8 cellular contexts compared by ENCODE assay signal in the genomic region with DNA sequence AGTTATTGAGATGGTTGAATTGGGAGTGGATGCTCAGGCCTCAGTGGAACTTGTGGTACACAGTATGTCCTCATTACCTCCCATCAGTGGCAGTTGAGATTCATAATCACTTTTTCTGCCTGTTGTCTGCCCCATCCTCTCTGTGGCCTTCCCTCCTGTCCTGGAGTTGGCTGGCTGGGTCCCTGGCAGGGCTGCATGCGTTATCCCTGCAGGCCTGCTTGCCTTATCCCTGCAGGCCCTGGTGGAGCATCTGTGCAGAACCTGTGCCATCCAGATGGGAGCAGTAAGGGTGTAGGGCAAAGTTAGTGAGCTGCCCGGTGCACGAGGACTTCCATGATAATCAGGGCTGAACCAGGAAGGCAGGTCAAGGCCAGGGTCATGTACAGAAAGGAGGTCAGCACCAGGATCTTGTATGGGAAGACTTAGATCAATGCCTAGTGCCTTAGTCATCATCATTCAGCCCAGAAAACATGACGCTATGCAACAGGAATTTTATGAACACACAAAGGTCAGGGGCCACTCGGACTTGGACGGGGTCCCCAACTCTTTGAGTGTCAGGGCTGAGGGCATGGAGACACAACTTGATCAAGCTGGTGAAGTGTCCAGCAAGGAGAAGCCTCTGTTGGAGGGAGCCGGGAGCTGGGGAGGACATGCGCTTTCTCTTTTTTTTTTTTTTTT. TPM values are rescaled to one million over a fixed set of nuclear protein-coding genes. Genes with fewer than 3 reads are reported as not detected.
DNase-seq lines count a peak whose midpoint lies in the region; ATAC-seq and TF ChIP-seq lines count a peak whose summit lies in the region.

No MANE protein-coding gene starts in this region.

- TF ChIP-seq POLR2A in gastroesophageal sphincter (IDR thresholded peaks at IDR 0.05) = no peak

- TF ChIP-seq EP300 in gastroesophageal sphincter (IDR thresholded peaks at IDR 0.05) = no peak

- H3K36me3 ChIP-seq in gastroesophageal sphincter (no peaks in the 10 kb centered on the region), skeletal muscle tissue (ENCODE audit: control insufficient read depth in 3 of 3, insufficient read depth in 3 of 3, low read length in 3 of 3) (peaks cover 0 to 4% (median 2%) of the 10 kb centered on the region in 3 donors)

- TF ChIP-seq CTCF in gastroesophageal sphincter (IDR thresholded peaks at IDR 0.05) (no peak), GM10266 (IDR thresholded peaks at IDR 0.05; ENCODE audit: control insufficient read depth, insufficient read depth, low read depth, missing control alignments) (no peak)

- no peaks in the 10 kb centered on the region for H3K9me3 ChIP-seq in gastroesophageal sphincter
- H3K9me3 ChIP-seq in skeletal muscle tissue (ENCODE audit: control insufficient read depth in 3 of 3, low read length in 3 of 3) = no peaks in the 10 kb centered on the region

- H3K9ac ChIP-seq in skeletal muscle tissue (ENCODE audit: low read depth in 1 of 3, low read length in 3 of 3) = peak overlapping the region in 1 of 3 donors; percentile 50

- no peaks in the 10 kb centered on the region for H3K27me3 ChIP-seq in gastroesophageal sphincter
- no peaks in the 10 kb centered on the region for H3K27me3 ChIP-seq in skeletal muscle tissue (ENCODE audit: control insufficient read depth in 3 of 3, insufficient read depth in 3 of 3, low read length in 3 of 3)

- ATAC-seq in gastroesophageal sphincter = peak; percentile 74
- no peak for ATAC-seq in HG02678 (IDR thresholded peaks at IDR 0.05; ENCODE audit: unreplicated experiment)

- WGBS in gastroesophageal sphincter (ENCODE audit: low coverage in 1 of 2), 2 donors = 35 to 41% methylated on average over 4 to 6 of the region's 8 CpGs

- H3K27ac ChIP-seq in gastroesophageal sphincter (peak overlapping the region; percentile 41 to 81 (median 80)), skeletal muscle tissue (ENCODE audit: low read depth, low read length) (peak overlapping the region; percentile 69)

- peaks cover 4 to 85% (median 38%) of the 10 kb centered on the region in 3 donors for H3K4me1 ChIP-seq in gastroesophageal sphincter
- H3K4me1 ChIP-seq in skeletal muscle tissue (ENCODE audit: control insufficient read depth in 3 of 3, insufficient read depth in 3 of 3, low read length in 3 of 3) = peaks cover 35 to 57% (median 41%) of the 10 kb centered on the region in 3 donors

- H3K4me3 ChIP-seq in gastroesophageal sphincter = no peak overlapping the region
- H3K4me3 ChIP-seq in skeletal muscle tissue (ENCODE audit: low read length in 3 of 3) = peak overlapping the region in 1 of 3 donors; percentile 45

- DNase-seq in GM04503 (ENCODE audit: low read depth) (peak; percentile 84), SW 1271 (lab: John Stamatoyannopoulos, UW) (peak; percentile 75 to 88), GM10266 (ENCODE audit: extremely low spot score) (no peak), superior temporal gyrus (ENCODE audit: extremely low spot score) (no peak), NCI-H128 (lab: John Stamatoyannopoulos, UW; ENCODE audit: unreplicated experiment) (no peak)

RNA-seq across cellular contexts. Expression of a gene that starts 47.2 kb away (rescaled TPM):
- total RNA-seq in gastroesophageal sphincter = 100 to 1,000 TPM in 1 of 4 donors, 10 to 100 TPM in 3; 50.8 to 122 (median 63.1) TPM
- total RNA-seq in skeletal muscle tissue = 9.9 TPM

Comparison
In these comparisons a context has a peak if more than half of its experiments do, and no peak if none do; other contexts are left out.
1. DNase-seq: peak in GM04503 (single experiment) and SW 1271 (2 of 2); none in GM10266 (single experiment), superior temporal gyrus (single experiment) and NCI-H128 (single experiment).